In the genomic region with DNA sequence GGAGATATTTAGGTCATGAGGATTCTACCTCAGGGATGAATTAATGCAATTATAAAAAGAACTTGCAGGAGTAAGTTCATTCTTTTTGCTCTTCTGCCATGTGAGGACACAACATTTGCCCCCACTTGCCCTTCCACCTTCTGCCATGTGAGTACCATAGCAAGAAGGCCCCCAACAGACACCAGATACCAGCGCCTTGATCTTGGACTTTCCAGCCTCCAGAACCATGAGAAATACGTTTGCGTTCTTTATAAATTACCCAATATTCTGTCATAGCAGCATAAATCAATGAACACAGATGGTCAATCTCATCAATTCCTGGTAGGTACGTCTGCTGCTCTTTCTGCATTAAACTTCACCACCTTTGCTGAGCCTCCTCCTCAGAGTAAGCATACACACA, we compare ENCODE assay signal across 34 cellular contexts.
"Had no signal": no experiment of that assay in that cellular context is flagged by ENCODE, and none has a peak within 500 bp of the region (broad histone marks: within the 10 kb centered on the region; RNA-seq: fewer than 3 reads in every experiment).

No MANE protein-coding gene starts in this region.

- H3K27me3 ChIP-seq: MG63 had no signal

- DNase-seq: Karpas-422, Kasumi-1, MG63, MM.1S, MV-4-11, NCI-H1048, NCI-H1092, NCI-H1092 treated with DMSO at 0.1 percent for 48 hours, NCI-H1105, NCI-H1105 treated with DMSO at 0.1 percent for 48 hours, NCI-H1417, NCI-H1417 treated with DMSO at 0.1 percent for 48 hours, NCI-H1436, NCI-H1436 treated with DMSO at 0.1 percent for 48 hours, NCI-H146, NCI-H1694, NCI-H1694 treated with DMSO at 0.1 percent for 48 hours, NCI-H187, NCI-H187 treated with DMSO at 0.1 percent for 48 hours, NCI-H1930, NCI-H2029, NCI-H2029 treated with DMSO at 0.1 percent for 48 hours, NCI-H2081, NCI-H2081 treated with DMSO at 0.1 percent for 48 hours, NCI-H2107, NCI-H2171, NCI-H2171 treated with DMSO at 0.1 percent for 48 hours, NCI-H2227 treated with DMSO at 0.1 percent for 48 hours, NCI-H226, NCI-H345, NCI-H446, NCI-H446 treated with DMSO at 0.1 percent for 48 hours, NCI-H510A had no signal

- H3K36me3 ChIP-seq: MG63 had no signal

- H3K27ac ChIP-seq: KMS-11 had no signal

- H3K9ac ChIP-seq: KMS-11 had no signal

- H3K4me3 ChIP-seq: MG63 had no signal

- H3K9me3 ChIP-seq: MG63 had no signal

- H3K4me2 ChIP-seq: KMS-11 had no signal
